1 cellular context compared by ENCODE assay signal in the genomic region with DNA sequence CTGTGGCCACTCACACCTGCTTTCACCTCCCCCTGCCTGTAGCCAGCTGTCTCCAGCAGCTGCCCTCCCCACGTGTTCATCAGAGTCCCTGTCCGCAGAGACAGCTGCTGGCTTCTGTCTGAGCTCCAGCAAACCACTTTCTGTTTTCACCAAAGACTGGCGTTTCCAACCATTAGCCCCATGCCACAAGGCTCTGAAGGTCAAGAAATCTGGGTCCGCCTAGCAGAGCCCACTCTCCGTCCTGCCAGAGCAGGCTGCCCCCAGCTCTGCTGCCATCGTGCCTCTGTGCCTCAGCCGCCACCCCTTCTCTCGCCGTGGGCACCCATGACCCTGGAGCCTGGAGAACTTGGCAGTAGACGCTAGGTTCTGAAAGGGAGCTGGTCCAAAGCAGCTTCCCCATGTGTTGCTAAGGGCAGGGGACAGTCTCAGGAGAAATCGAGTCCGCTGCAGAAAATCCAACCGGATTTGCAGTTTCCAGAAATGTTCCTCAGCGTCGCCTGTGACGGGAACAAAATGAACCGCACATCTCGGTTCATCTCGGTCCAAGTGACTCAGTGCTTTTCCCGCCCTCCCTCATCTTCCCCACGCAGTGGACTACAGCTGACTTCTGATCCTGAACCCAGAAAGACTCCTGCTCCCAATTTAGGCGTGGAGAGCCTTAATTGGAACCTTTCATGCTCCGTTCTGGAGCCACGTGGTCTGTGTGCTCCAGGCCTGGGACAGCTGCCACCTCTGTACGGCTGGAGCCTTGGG.
TF ChIP-seq lines count a peak whose summit lies in the region.

No MANE protein-coding gene starts in this region.

TF ChIP-seq in H1, 55 proteins besides CTCF, POLR2A, EP300 and RAD21:
- TF ChIP-seq CHD1 (IDR thresholded peaks at IDR 0.05; ENCODE audit: low read depth, low read length), result no peak
TF ChIP-seq in H1: peak in this region for 0.
